24 cellular contexts compared by ENCODE assay signal in the genomic region with DNA sequence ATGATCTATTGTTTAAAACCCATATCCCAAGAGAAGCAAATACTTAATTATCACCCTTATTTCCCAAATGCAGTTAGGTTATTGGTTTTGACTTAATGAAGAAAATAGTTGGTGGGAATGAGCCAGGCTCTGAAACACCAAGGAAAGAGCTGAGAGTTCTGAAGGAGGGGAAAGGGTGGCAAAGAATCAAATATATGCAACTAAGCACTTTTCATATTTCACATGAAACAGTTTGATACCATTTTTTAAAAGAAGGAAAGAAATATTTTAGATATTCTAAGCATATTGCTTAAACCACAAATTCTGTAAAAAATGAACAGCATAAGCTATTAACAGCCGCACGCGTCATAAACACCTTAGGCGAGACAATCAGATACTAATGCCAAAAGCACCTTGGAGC.
"Had no signal": no experiment of that assay in that cellular context is flagged by ENCODE, and none has a peak within 500 bp of the region (broad histone marks: within the 10 kb centered on the region; RNA-seq: fewer than 3 reads in every experiment).

No MANE protein-coding gene starts in this region.

- H3K4me3 ChIP-seq: colonic mucosa, esophagus squamous epithelium, gastrocnemius medialis, heart right ventricle, left lung, lower lobe of right lung, mucosa of descending colon had no signal

- FAIRE-seq: endometrium, islet of Langerhans, keratinocyte had no signal

- H3K9me3 ChIP-seq: colonic mucosa, esophagus squamous epithelium, gastrocnemius medialis, heart right ventricle, left lung, lower lobe of right lung, mucosa of descending colon had no signal

- H3K36me3 ChIP-seq: colonic mucosa, esophagus squamous epithelium, gastrocnemius medialis, heart right ventricle, left lung, lower lobe of right lung had no signal

- H3K27ac ChIP-seq: colonic mucosa, epithelial cell of prostate, esophagus squamous epithelium, gastrocnemius medialis, heart right ventricle, left lung, lower lobe of right lung had no signal

- DNase-seq: colonic mucosa; cortex of kidney; effector CD8-positive, alpha-beta T cell; effector memory CD8-positive, alpha-beta T cell; erythroblast; esophagus squamous epithelium; foreskin fibroblast; foreskin melanocyte; gastrocnemius medialis; glutamatergic neuron; head of caudate nucleus; heart right ventricle; hippocampal formation; left cardiac atrium; left lung; left ventricle myocardium superior; lower lobe of right lung; mesenchymal stem cell; mucosa of descending colon had no signal

- H3K27me3 ChIP-seq: colonic mucosa, gastrocnemius medialis had no signal

- H3K4me1 ChIP-seq: colonic mucosa, esophagus squamous epithelium, gastrocnemius medialis, heart right ventricle, left lung, lower lobe of right lung had no signal

- ATAC-seq: effector memory CD8-positive, alpha-beta T cell; esophagus mucosa; gastrocnemius medialis; heart right ventricle; left cardiac atrium; left lung; left ventricle myocardium superior; lower lobe of right lung; mucosa of descending colon had no signal
